ENCODE assay signal across 27 cellular contexts in genomic region chr6:154113392-154113791, GRCh38.
"Had no signal": no experiment of that assay in that cellular context is flagged by ENCODE, and none has a peak within 500 bp of the region (broad histone marks: within the 10 kb centered on the region; RNA-seq: fewer than 3 reads in every experiment).

No MANE protein-coding gene starts in this region.

- H3K27ac ChIP-seq: ascending aorta, PC-9, SJCRH30, SK-N-MC had no signal

- ATAC-seq: activated CD8-positive, alpha-beta T cell treated with anti-CD3 and anti-CD28 coated beads for 36 hours; activated T-cell treated with anti-CD3 and anti-CD28 coated beads, Interleukin-2, amount 50 U/mL, for 72 hours had no signal

- H3K4me3 ChIP-seq: ascending aorta, MG63, PC-9, SJCRH30, SK-N-MC had no signal

- DNase-seq: activated CD4-positive, alpha-beta T cell treated with anti-CD3 and anti-CD28 coated beads, Interleukin-2, amount 10 ng/mL, durations not matched to agents 24 days and 14 days; activated CD4-positive, alpha-beta T cell treated with anti-CD3 and anti-CD28 coated beads, Interleukin-2, amount 50 U/mL, for 4 hours; activated CD8-positive, alpha-beta T cell treated with anti-CD3 and anti-CD28 coated beads for 36 hours; activated gamma-delta T cell; activated naive CD4-positive, alpha-beta T cell treated with Interleukin-2 at 50 U/mL for 16 hours; activated naive CD8-positive, alpha-beta T cell treated with anti-CD3 and anti-CD28 coated beads, Interleukin-2, amount 10 ng/mL, durations not matched to agents 7 days and 5 days; activated T-cell treated with anti-CD3 and anti-CD28 coated beads, Interleukin-2, amount 50 U/mL, for 1 hour; activated T-cell treated with anti-CD3 and anti-CD28 coated beads, Interleukin-2, amount 50 U/mL, for 72 hours; amygdala; Karpas-422; KBM-7; MG63; NCI-H1048; NCI-H1105 treated with DMSO at 0.1 percent for 48 hours; NCI-H1436; NCI-H1694; NCI-H1930; NCI-H2081 treated with DMSO at 0.1 percent for 48 hours; NCI-H345; NCI-H526; NCI-H748 treated with DMSO at 0.1 percent for 48 hours; NK-92 treated with Interleukin-12 subunit alpha and Interleukin-12 subunit beta, amount 100 ng/mL, for 24 hours; PC-9; SHP77; SJCRH30 had no signal

- H3K9me3 ChIP-seq: ascending aorta, MG63, SJCRH30 had no signal

- H3K27me3 ChIP-seq: ascending aorta, MG63, SJCRH30 had no signal

- H3K36me3 ChIP-seq: ascending aorta, MG63, SJCRH30 had no signal

- H3K4me1 ChIP-seq: ascending aorta, SJCRH30 had no signal
